In genomic region chr17:7992516-7992915, GRCh38 we compare ENCODE assay signal across 1 cellular context.
TF ChIP-seq lines count a peak whose summit lies in the region.

No MANE protein-coding gene starts in this region.

TF ChIP-seq in HCT116, 20 proteins besides CTCF, POLR2A, EP300 and RAD21:
- TF ChIP-seq EZH2 (IDR thresholded peaks at IDR 0.05): no peak
- TF ChIP-seq REST (IDR thresholded peaks at IDR 0.05; ENCODE audit: low read depth): no peak
- TF ChIP-seq ELF1 (IDR thresholded peaks at IDR 0.05; ENCODE audit: borderline replicate concordance, low read depth): no peak
- no peak for TF ChIP-seq SRF (IDR thresholded peaks at IDR 0.05; ENCODE audit: low read depth)
- no peak for TF ChIP-seq POLR2AphosphoS5 (IDR thresholded peaks at IDR 0.05; ENCODE audit: low read depth, low read length)
